In the genomic region with DNA sequence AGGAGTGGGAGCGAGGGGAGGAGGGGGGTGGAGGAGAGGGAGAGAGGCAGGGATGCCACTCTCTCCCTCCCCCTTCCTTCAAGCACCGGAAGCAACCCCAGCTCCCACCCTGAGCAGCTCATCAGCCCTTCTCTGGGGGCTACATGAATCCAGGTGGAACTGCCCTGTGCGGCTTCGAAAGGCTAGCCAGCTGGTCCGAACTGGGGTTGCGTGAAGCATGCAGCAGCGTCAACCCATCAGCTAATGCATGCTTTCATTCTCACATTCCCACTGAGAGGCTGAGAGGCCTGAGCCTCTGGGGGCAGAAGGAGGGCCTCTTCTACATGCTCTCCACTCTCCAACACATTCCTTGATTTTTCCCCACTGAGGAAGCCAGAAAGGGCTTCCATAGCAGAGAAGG, we compare ENCODE assay signal across 25 cellular contexts. TPM values are rescaled to one million over a fixed set of nuclear protein-coding genes. Genes with fewer than 3 reads are reported as not detected.
"Had no signal": no experiment of that assay in that cellular context is flagged by ENCODE, and none has a peak within 500 bp of the region (broad histone marks: within the 10 kb centered on the region; RNA-seq: fewer than 3 reads in every experiment).

No MANE protein-coding gene starts in this region.

- H3K36me3 Mint-ChIP-seq: activated naive CD4-positive, alpha-beta T cell treated with anti-CD3 and anti-CD28 coated beads, Interleukin-2, amount 50 U/mL, for 72 hours; natural killer cell treated with Interleukin-12 subunit alpha and Interleukin-12 subunit beta and Interleukin-15 and Interleukin-18, amount 100 ng/mL, for 72 hours had no signal

- H3K4me1 ChIP-seq: vagina had no signal

- H3K36me3 ChIP-seq: adrenal gland, esophagus muscularis mucosa, lower lobe of right lung, right atrium auricular region, suprapubic skin, vagina had no signal

- FAIRE-seq: astrocyte, bronchial epithelial cell, endothelial cell of umbilical vein, islet of Langerhans had no signal

- H3K4me1 Mint-ChIP-seq: stimulated activated naive CD8-positive, alpha-beta T cell treated with anti-CD3 and anti-CD28 coated beads, Interleukin-15, amount 100 ng/mL, for 72 hours had no signal

- DNase-seq: activated CD4-positive, alpha-beta T cell treated with anti-CD3 and anti-CD28 coated beads, Interleukin-2, amount 50 U/mL, for 1 hour; activated CD8-positive, alpha-beta memory T cell treated with anti-CD3 and anti-CD28 coated beads, Interleukin-2, amount 50 U/mL, for 4 hours; activated gamma-delta T cell; activated T-cell treated with anti-CD3 and anti-CD28 coated beads, Interleukin-2, amount 50 U/mL, for 48 hours; adrenal gland; effector CD8-positive, alpha-beta T cell; left colon; lower lobe of right lung; stimulated activated CD4-positive, alpha-beta T cell treated with anti-CD3 and anti-CD28 coated beads, Interleukin-2, amount 100 ng/mL, for 24 hours; stimulated activated naive CD8-positive, alpha-beta T cell treated with anti-CD3 and anti-CD28 coated beads, Interleukin-15, amount 100 ng/mL, for 72 hours; T-helper 1 cell; T-helper 9 cell; trophoblast cell had no signal

- H3K27ac Mint-ChIP-seq: activated naive CD4-positive, alpha-beta T cell treated with anti-CD3 and anti-CD28 coated beads, Interleukin-2, amount 50 U/mL, for 72 hours; natural killer cell treated with Interleukin-12 subunit alpha and Interleukin-12 subunit beta and Interleukin-15 and Interleukin-18, amount 100 ng/mL, for 72 hours; progenitor cell of endocrine pancreas; stimulated activated naive CD8-positive, alpha-beta T cell treated with anti-CD3 and anti-CD28 coated beads, Interleukin-15, amount 100 ng/mL, for 72 hours had no signal

- H3K27ac ChIP-seq: adrenal gland, lower lobe of right lung, right atrium auricular region, suprapubic skin, vagina had no signal

- H3K4me3 ChIP-seq: adrenal gland, esophagus muscularis mucosa, lower lobe of right lung, right atrium auricular region, suprapubic skin, vagina had no signal

- H3K27me3 ChIP-seq: right atrium auricular region, vagina had no signal

- H3K9me3 Mint-ChIP-seq: activated naive CD4-positive, alpha-beta T cell treated with anti-CD3 and anti-CD28 coated beads, Interleukin-2, amount 50 U/mL, for 72 hours; natural killer cell treated with Interleukin-12 subunit alpha and Interleukin-12 subunit beta and Interleukin-15 and Interleukin-18, amount 100 ng/mL, for 72 hours; stimulated activated naive CD8-positive, alpha-beta T cell treated with anti-CD3 and anti-CD28 coated beads, Interleukin-15, amount 100 ng/mL, for 72 hours had no signal

- H3K4me3 Mint-ChIP-seq: natural killer cell treated with Interleukin-12 subunit alpha and Interleukin-12 subunit beta and Interleukin-15 and Interleukin-18, amount 100 ng/mL, for 72 hours; stimulated activated naive CD8-positive, alpha-beta T cell treated with anti-CD3 and anti-CD28 coated beads, Interleukin-15, amount 100 ng/mL, for 72 hours had no signal

- ATAC-seq: activated CD4-positive, CD25-positive, alpha-beta regulatory T cell treated with anti-CD3 and anti-CD28 coated beads, Interleukin-2, amount 50 U/mL, for 24 hours; activated naive CD4-positive, alpha-beta T cell treated with anti-CD3 and anti-CD28 coated beads, Interleukin-2, amount 50 U/mL, for 72 hours; left colon; lower lobe of right lung; natural killer cell treated with Interleukin-12 subunit alpha and Interleukin-12 subunit beta and Interleukin-15 and Interleukin-18, amount 100 ng/mL, for 72 hours; stimulated activated naive CD8-positive, alpha-beta T cell treated with anti-CD3 and anti-CD28 coated beads, Interleukin-15, amount 100 ng/mL, for 72 hours had no signal

RNA-seq across cellular contexts. Expression of a gene that starts 5.6 kb away (rescaled TPM):
- total RNA-seq: astrocyte; bronchial epithelial cell; endothelial cell of umbilical vein; natural killer cell treated with Interleukin-12 subunit alpha and Interleukin-12 subunit beta and Interleukin-15 and Interleukin-18, amount 100 ng/mL, for 72 hours; vagina had no signal
- polyA plus RNA-seq: endothelial cell of umbilical vein had no signal
